In the genomic region with DNA sequence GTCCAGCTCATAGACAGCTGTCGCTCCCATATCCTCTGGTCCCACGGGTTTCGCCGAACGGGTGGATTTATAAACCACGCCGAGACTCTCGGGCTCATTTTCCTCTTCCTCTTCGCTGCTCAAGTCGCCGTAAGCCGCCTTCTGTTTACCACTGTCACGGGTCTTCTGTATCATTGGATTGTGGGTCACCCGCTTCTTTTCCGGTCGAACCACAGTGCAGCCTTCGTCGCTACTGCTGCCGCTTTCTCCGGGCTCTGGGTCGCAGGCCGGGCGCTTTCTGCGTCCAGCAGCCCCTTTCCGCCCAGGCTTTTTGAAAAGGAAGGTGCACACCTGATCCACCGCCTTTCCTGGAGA, we compare ENCODE assay signal across 8 cellular contexts. TPM values are rescaled to one million over a fixed set of nuclear protein-coding genes. Genes with fewer than 3 reads are reported as not detected.
DNase-seq lines count a peak whose midpoint lies in the region; ATAC-seq and TF ChIP-seq lines count a peak whose summit lies in the region.
"Had no signal": no experiment of that assay in that cellular context is flagged by ENCODE, and none has a peak within 500 bp of the region (broad histone marks: within the 10 kb centered on the region; RNA-seq: fewer than 3 reads in every experiment).

No MANE protein-coding gene starts in this region.

- no peak for TF ChIP-seq CTCF in PC-9 (conservative IDR thresholded peaks at IDR 0.05)

- no peaks in the 10 kb centered on the region for H3K9me3 Mint-ChIP-seq in effector memory CD8-positive, alpha-beta T cell
- H3K9me3 Mint-ChIP-seq in naive B cell, result peaks cover 0 to 3% (median 0%) of the 10 kb centered on the region in 7 donors

- H3K9me3 ChIP-seq in PC-9 (ENCODE audit: insufficient read depth, low read depth), result no peaks in the 10 kb centered on the region

- DNase-seq in PC-9, result no peak
- DNase-seq in effector memory CD8-positive, alpha-beta T cell, result peak in 1 of 3 experiments; percentile 42
- DNase-seq in naive B cell, result peak; percentile 66
- DNase-seq in superior temporal gyrus (ENCODE audit: extremely low spot score), result no peak
- DNase-seq in NCI-H774 (lab: John Stamatoyannopoulos, UW), result no peak

- H3K36me3 ChIP-seq in PC-9 (ENCODE audit: low read depth), result peaks cover 15% of the 10 kb centered on the region

- no peaks in the 10 kb centered on the region for H3K9me2 ChIP-seq in PC-9 (ENCODE audit: insufficient read depth)

- H3K27me3 Mint-ChIP-seq in effector memory CD8-positive, alpha-beta T cell, result no peaks in the 10 kb centered on the region
- H3K27me3 Mint-ChIP-seq in naive B cell, result no peaks in the 10 kb centered on the region

- H3F3A ChIP-seq in PC-9 (ENCODE audit: insufficient read depth, low read depth), result peaks cover 27% of the 10 kb centered on the region

- TSS peak; percentile 78 for BruUV-seq in PC-9 (replicated peaks; lab: Mats Ljungman, UMichigan)

- peaks cover 21% of the 10 kb centered on the region for H3K4me1 ChIP-seq in PC-9 (replicated peaks; ENCODE audit: insufficient read depth)

- peak overlapping the region; percentile 96 for H2AFZ ChIP-seq in PC-9

- CTCF ChIA-PET in PC-9 (lab: Charles Lee), result no interaction called here

- no peaks in the 10 kb centered on the region for H3K27me3 ChIP-seq in PC-9 (ENCODE audit: insufficient read depth, low read depth)

- peak overlapping the region; percentile 99 to 100 for H3K27ac Mint-ChIP-seq in effector memory CD8-positive, alpha-beta T cell
- peak overlapping the region; percentile 96 to 100 (median 98) for H3K27ac Mint-ChIP-seq in naive B cell

- intact Hi-C loops in PC-9 (cut with micrococcal nuclease; ENCODE audit: unreplicated experiment), result loop anchor here (2.0 to 5.0 kb wide), 3 partner anchors 80 to 389 kb away; a partner anchor contains a TSS

- peaks cover 37% of the 10 kb centered on the region for H3K36me3 Mint-ChIP-seq in effector memory CD8-positive, alpha-beta T cell (ENCODE audit: insufficient read depth)
- H3K36me3 Mint-ChIP-seq in naive B cell, result peaks cover 0 to 4% of the 10 kb centered on the region in 2 donors

- H3K79me2 ChIP-seq in PC-9 (ENCODE audit: low read depth), result peaks cover 68% of the 10 kb centered on the region

- POLR2A ChIA-PET in PC-9 (lab: Charles Lee; ENCODE audit: unreplicated experiment), result interaction anchor here (0.9 to 3.1 kb wide), 2 partner anchors 18 to 80 kb away, joined by 5 to 19 read pairs; a partner anchor contains a TSS

- peak; percentile 31 for ATAC-seq in GM18870 (IDR thresholded peaks at IDR 0.05; ENCODE audit: unreplicated experiment)
- peak; percentile 47 for ATAC-seq in HG02610 (IDR thresholded peaks at IDR 0.05; ENCODE audit: unreplicated experiment)
- ATAC-seq in effector memory CD8-positive, alpha-beta T cell (replicated peaks), result peak; percentile 57
- peak; percentile 43 to 44 for ATAC-seq in naive B cell (ENCODE audit: low read depth in 2 of 2)

- peak overlapping the region; percentile 91 for H3K4me2 ChIP-seq in PC-9

- H4K20me1 ChIP-seq in PC-9 (ENCODE audit: insufficient read depth), result 0 out of 2 replicates have a peak, but pooled peaks cover 4% of the 10 kb centered on the region

- H3K4me1 Mint-ChIP-seq in effector memory CD8-positive, alpha-beta T cell (ENCODE audit: low read depth in 2 of 2), result peaks cover 6 to 16% of the 10 kb centered on the region in 2 donors
- H3K4me1 Mint-ChIP-seq in naive B cell, result peaks cover 5 to 20% (median 15%) of the 10 kb centered on the region in 3 donors

- peak overlapping the region; percentile 97 for H3K27ac ChIP-seq in PC-9

- peak overlapping the region; percentile 77 for H3K4me3 ChIP-seq in PC-9

- H3K4me3 Mint-ChIP-seq in effector memory CD8-positive, alpha-beta T cell, result peak overlapping the region; percentile 96 to 99
- H3K4me3 Mint-ChIP-seq in naive B cell, result peak overlapping the region; percentile 89 to 99 (median 96)

RNA-seq across cellular contexts. Expression of a gene that starts 0.3 kb away (rescaled TPM):
- 23.2 and 24.2 TPM in 2 replicates for total RNA-seq in PC-9 (2021)
- polyA plus RNA-seq in naive B cell (ENCODE audit: low read depth in 6 of 6), result 10 to 100 TPM; 42.5 to 78.4 (median 60.5) TPM

RNA-seq across cellular contexts. Expression of a gene that starts 0.4 kb away (rescaled TPM):
- 181 and 189 TPM in 2 replicates for total RNA-seq in PC-9 (2021)
- polyA plus RNA-seq in naive B cell (ENCODE audit: low read depth in 6 of 6), result 100 to 1,000 TPM; 268 to 457 (median 303) TPM

RNA-seq across cellular contexts. Expression of a gene that starts 18.5 kb away (rescaled TPM):
- 19.8 and 24.3 TPM in 2 replicates for total RNA-seq in PC-9 (2021)
- 10 to 100 TPM in 4 of 6 donors, 1 to 10 TPM in 2; 5.8 to 18.6 (median 11.5) TPM for polyA plus RNA-seq in naive B cell (ENCODE audit: low read depth in 6 of 6)

RNA-seq across cellular contexts. Expression of a gene that starts 24.5 kb away (rescaled TPM):
- total RNA-seq in PC-9 (2021), result 2.7 TPM in 1 of 2 replicates, not detected in the other
- not detected for polyA plus RNA-seq in naive B cell (ENCODE audit: low read depth in 6 of 6)
- polyA plus RNA-seq: adipose tissue had no signal
